ENCODE assay signal across 5 cellular contexts in the genomic region with DNA sequence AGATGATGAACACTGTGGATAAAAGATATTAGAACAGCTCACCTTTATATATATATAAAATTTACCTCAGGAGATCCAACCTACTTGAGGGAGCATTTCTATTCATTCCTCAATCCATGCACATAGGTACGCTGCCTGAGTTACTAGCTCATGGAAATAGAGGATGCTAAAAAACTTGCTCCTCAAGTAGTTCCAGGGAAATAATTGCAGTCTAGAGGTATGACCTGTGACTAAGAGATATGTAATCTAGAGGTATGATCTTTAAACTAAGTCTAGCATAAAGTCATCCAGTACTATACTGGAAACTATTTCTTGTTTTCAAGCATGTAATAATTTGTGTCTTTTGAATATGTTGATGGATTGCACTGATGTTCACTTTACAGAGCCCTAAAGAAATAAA.
"Had no signal": no experiment of that assay in that cellular context is flagged by ENCODE, and none has a peak within 500 bp of the region (broad histone marks: within the 10 kb centered on the region; RNA-seq: fewer than 3 reads in every experiment).

No MANE protein-coding gene starts in this region.

- H3K4me3 ChIP-seq: GM23338, K562 had no signal

- H3K9me3 Mint-ChIP-seq: GM23338, H9 had no signal

- H3K4me1 Mint-ChIP-seq: GM23338, H9 had no signal

- H2AFZ ChIP-seq: GM23338 had no signal

- ATAC-seq: GM23338, K562 had no signal

- H3K4me3 Mint-ChIP-seq: GM23338, H9 had no signal

- H3K4me2 ChIP-seq: GM23338 had no signal

- H3K27ac Mint-ChIP-seq: GM23338, H9 had no signal

- DNase-seq: H9, HCEC 1CT, IMR-90 had no signal
